15 cellular contexts compared by ENCODE assay signal in the genomic region with DNA sequence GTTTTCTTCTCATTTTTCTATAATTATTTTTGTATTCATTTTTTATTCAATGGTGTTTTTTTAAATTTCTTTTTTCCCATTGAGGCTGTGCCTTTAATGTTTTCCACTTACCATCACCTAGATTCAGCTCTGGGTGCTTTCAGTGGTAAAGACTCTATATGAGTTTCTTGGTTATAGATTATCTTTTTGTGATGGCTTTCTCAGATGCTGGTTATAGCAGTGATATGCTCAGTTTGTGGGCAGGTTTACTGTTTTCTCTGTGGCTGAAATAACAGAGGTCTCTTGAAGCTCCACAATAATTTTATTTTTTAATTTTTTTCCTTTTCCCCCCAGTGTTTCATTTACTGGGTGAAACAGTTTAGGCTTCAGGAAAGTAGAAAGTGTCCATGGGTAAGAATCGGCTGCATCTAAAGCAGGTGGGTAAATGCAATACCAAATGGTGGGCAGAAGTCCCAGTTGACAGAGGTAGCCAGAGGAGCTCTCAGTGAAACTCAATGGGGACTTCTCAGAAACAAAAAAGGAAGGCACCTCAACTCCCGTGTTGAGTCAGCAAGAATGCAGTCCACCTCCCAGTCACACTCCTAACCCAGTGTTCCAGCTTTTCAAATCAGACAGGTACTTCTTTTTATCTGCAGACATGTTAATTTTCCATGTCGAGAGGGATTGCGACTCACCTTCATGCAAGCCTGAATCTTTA.
A peak's percentile ranks its signal among the peaks of the same experiment; 100 is the strongest.
DNase-seq lines count a peak whose midpoint lies in the region; ATAC-seq and FAIRE-seq lines count a peak whose summit lies in the region.
"Had no signal": no experiment of that assay in that cellular context is flagged by ENCODE, and none has a peak within 500 bp of the region (broad histone marks: within the 10 kb centered on the region; RNA-seq: fewer than 3 reads in every experiment).

No MANE protein-coding gene starts in this region.

- FAIRE-seq in RCC 7860 (lab: Jason Lieb, UNC), result no peak

- DNase-seq in NCI-H2171 treated with DMSO at 0.1 percent for 48 hours (lab: John Stamatoyannopoulos, UW), result no peak
- no peak for DNase-seq in stimulated activated CD8-positive, alpha-beta memory T cell treated with anti-CD3 and anti-CD28 coated beads, Interleukin-4, amount 100 ng/mL, for 48 hours
- DNase-seq in RCC 7860 (ENCODE audit: low spot score), result no peak
- DNase-seq in stimulated activated CD4-positive, alpha-beta T cell treated with anti-CD3 and anti-CD28 coated beads, Interleukin-4, amount 100 ng/mL, for 1 hour, result no peak
- DNase-seq: CD4-positive, alpha-beta memory T cell; HCEC 1CT; NCI-H1417; NCI-H187 treated with DMSO at 0.1 percent for 48 hours; NCI-H2171; NCI-H510A; NCI-H774 had no signal

- ATAC-seq in GM18498 (IDR thresholded peaks at IDR 0.05; ENCODE audit: unreplicated experiment) (peak; percentile 78), GM21619 (IDR thresholded peaks at IDR 0.05; ENCODE audit: unreplicated experiment) (peak; percentile 80), HG02938 (IDR thresholded peaks at IDR 0.05; ENCODE audit: unreplicated experiment) (peak; percentile 84), HG03457 (IDR thresholded peaks at IDR 0.05; ENCODE audit: unreplicated experiment) (peak; percentile 72)
